37 cellular contexts compared by ENCODE assay signal in the genomic region with DNA sequence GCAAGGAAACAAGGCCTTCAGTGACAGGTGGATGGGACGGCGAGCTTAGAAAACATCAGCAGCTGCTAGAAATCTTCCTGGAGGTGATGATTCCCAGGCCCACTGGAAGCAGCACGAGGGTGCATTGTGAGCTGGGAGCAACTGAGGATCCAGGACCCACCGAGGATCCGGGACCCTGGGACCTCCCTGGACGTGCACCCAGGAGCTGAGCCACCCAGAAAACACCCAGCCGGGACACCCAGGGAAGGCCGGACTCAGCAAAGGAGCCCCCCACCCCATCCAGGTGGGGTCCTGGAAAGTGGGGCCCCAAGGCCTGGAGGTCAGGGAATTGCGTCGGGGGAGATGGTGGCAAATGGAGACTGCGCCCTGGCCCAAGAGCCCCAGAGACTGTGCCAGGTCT. TPM values are rescaled to one million over a fixed set of nuclear protein-coding genes. Genes with fewer than 3 reads are reported as not detected.
"Had no signal": no experiment of that assay in that cellular context is flagged by ENCODE, and none has a peak within 500 bp of the region (broad histone marks: within the 10 kb centered on the region; RNA-seq: fewer than 3 reads in every experiment).

No MANE protein-coding gene starts in this region.

- H3K9me3 Mint-ChIP-seq: activated naive CD4-positive, alpha-beta T cell treated with anti-CD3 and anti-CD28 coated beads, Interleukin-2, amount 50 U/mL, for 24 hours had no signal

- H3K9me3 ChIP-seq: body of pancreas, breast epithelium had no signal

- H3K36me3 Mint-ChIP-seq: activated naive CD4-positive, alpha-beta T cell treated with anti-CD3 and anti-CD28 coated beads, Interleukin-2, amount 10 ng/mL, durations not matched to agents 7 days and 5 days; activated naive CD4-positive, alpha-beta T cell treated with anti-CD3 and anti-CD28 coated beads, Interleukin-2, amount 50 U/mL, for 24 hours; activated naive CD8-positive, alpha-beta T cell; activated naive CD8-positive, alpha-beta T cell treated with anti-CD3 and anti-CD28 coated beads, Interleukin-2, amount 10 ng/mL, durations not matched to agents 7 days and 5 days; WTC11 had no signal

- DNase-seq: activated CD4-positive, alpha-beta memory T cell treated with anti-CD3 and anti-CD28 coated beads, Interleukin-2, amount 10 ng/mL, durations not matched to agents 7 days and 5 days; activated CD4-positive, alpha-beta T cell treated with anti-CD3 and anti-CD28 coated beads for 1 hour; activated CD4-positive, alpha-beta T cell treated with anti-CD3 and anti-CD28 coated beads for 36 hours; activated CD4-positive, alpha-beta T cell treated with anti-CD3 and anti-CD28 coated beads for 48 hours; activated CD4-positive, alpha-beta T cell treated with anti-CD3 and anti-CD28 coated beads, Interleukin-2, amount 10 ng/mL, durations not matched to agents 7 days and 5 days; activated CD4-positive, alpha-beta T cell treated with anti-CD3 and anti-CD28 coated beads, Interleukin-2, amount 50 U/mL, for 48 hours; activated CD4-positive, CD25-positive, alpha-beta regulatory T cell; activated CD8-positive, alpha-beta memory T cell treated with anti-CD3 and anti-CD28 coated beads, Interleukin-2, amount 50 U/mL, for 4 hours; activated effector memory CD4-positive, alpha-beta T cell treated with Interleukin-2 at 50 U/mL for 16 hours; activated gamma-delta T cell; activated naive CD4-positive, alpha-beta T cell treated with anti-CD3 and anti-CD28 coated beads, Interleukin-2, amount 10 ng/mL, durations not matched to agents 7 days and 5 days; activated naive CD4-positive, alpha-beta T cell treated with Interleukin-2 at 50 U/mL for 16 hours; activated naive CD8-positive, alpha-beta T cell treated with anti-CD3 and anti-CD28 coated beads, Interleukin-2, amount 10 ng/mL, durations not matched to agents 7 days and 5 days; activated naive CD8-positive, alpha-beta T cell treated with anti-CD3 and anti-CD28 coated beads, Interleukin-2, amount 50 U/mL, for 24 hours; activated T-cell treated with anti-CD3 and anti-CD28 coated beads, Interleukin-2, amount 50 U/mL, for 24 hours; activated T-cell treated with anti-CD3 and anti-CD28 coated beads, Interleukin-2, amount 50 U/mL, for 48 hours; amygdala; anterior cingulate cortex; body of pancreas; brain microvascular endothelial cell; central memory CD4-positive, alpha-beta T cell; SW 1271; T-helper 1 cell; T-helper 2 cell; T-helper 9 cell; WERI-Rb-1 had no signal

- H3K4me1 Mint-ChIP-seq: activated CD4-positive, alpha-beta memory T cell treated with anti-CD3 and anti-CD28 coated beads, Interleukin-2, amount 10 ng/mL, durations not matched to agents 7 days and 5 days; activated CD4-positive, alpha-beta T cell treated with anti-CD3 and anti-CD28 coated beads for 36 hours; activated CD4-positive, alpha-beta T cell treated with anti-CD3 and anti-CD28 coated beads, Interleukin-2, amount 10 ng/mL, durations not matched to agents 7 days and 5 days; activated naive CD4-positive, alpha-beta T cell treated with anti-CD3 and anti-CD28 coated beads, Interleukin-2, amount 10 ng/mL, durations not matched to agents 7 days and 5 days; activated naive CD4-positive, alpha-beta T cell treated with anti-CD3 and anti-CD28 coated beads, Interleukin-2, amount 50 U/mL, for 24 hours; activated naive CD8-positive, alpha-beta T cell treated with anti-CD3 and anti-CD28 coated beads, Interleukin-2, amount 10 ng/mL, durations not matched to agents 7 days and 5 days; activated naive CD8-positive, alpha-beta T cell treated with anti-CD3 and anti-CD28 coated beads, Interleukin-2, amount 50 U/mL, for 24 hours had no signal

- H3K27me3 ChIP-seq: body of pancreas, brain microvascular endothelial cell had no signal

- H3K4me3 ChIP-seq: body of pancreas, breast epithelium had no signal

- H3K27ac ChIP-seq: body of pancreas, brain microvascular endothelial cell, breast epithelium, WERI-Rb-1 had no signal

- H3K36me3 ChIP-seq: brain microvascular endothelial cell, breast epithelium, WERI-Rb-1 had no signal

- H3K4me1 ChIP-seq: body of pancreas, breast epithelium had no signal

- H3K27ac Mint-ChIP-seq: activated CD4-positive, alpha-beta memory T cell treated with anti-CD3 and anti-CD28 coated beads, Interleukin-2, amount 10 ng/mL, durations not matched to agents 7 days and 5 days; activated CD4-positive, alpha-beta T cell treated with anti-CD3 and anti-CD28 coated beads for 36 hours; activated CD4-positive, alpha-beta T cell treated with anti-CD3 and anti-CD28 coated beads, Interleukin-2, amount 10 ng/mL, durations not matched to agents 7 days and 5 days; activated naive CD4-positive, alpha-beta T cell treated with anti-CD3 and anti-CD28 coated beads, Interleukin-2, amount 10 ng/mL, durations not matched to agents 7 days and 5 days; activated naive CD4-positive, alpha-beta T cell treated with anti-CD3 and anti-CD28 coated beads, Interleukin-2, amount 50 U/mL, for 24 hours; activated naive CD8-positive, alpha-beta T cell; activated naive CD8-positive, alpha-beta T cell treated with anti-CD3 and anti-CD28 coated beads, Interleukin-2, amount 10 ng/mL, durations not matched to agents 7 days and 5 days; activated naive CD8-positive, alpha-beta T cell treated with anti-CD3 and anti-CD28 coated beads, Interleukin-2, amount 50 U/mL, for 24 hours; activated T-cell treated with anti-CD3 and anti-CD28 coated beads, Interleukin-2, amount 50 U/mL, for 24 hours; activated T-helper 2 cell treated with anti-CD3 and anti-CD28 coated beads, Interferon-gamma antibody, Interleukin-2, Interleukin-4, amounts not matched to agents 10 μg/mL and 5 μg/mL and 100 μg/mL, durations not matched to agents 14 hours and 24 hours and 36 hours; T-helper 1 cell treated with Interleukin-12 subunit alpha and Interleukin-12 subunit beta and Interleukin-4 antibody, amounts not matched to agents 30 μg/mL and 1 μg/mL, for 36 hours; T-helper 2 cell treated with Interferon-gamma antibody and Interleukin-4, amounts not matched to agents 5 μg/mL and 100 μg/mL, for 36 hours; WTC11 had no signal

- H3K27me3 Mint-ChIP-seq: activated CD4-positive, alpha-beta memory T cell treated with anti-CD3 and anti-CD28 coated beads, Interleukin-2, amount 10 ng/mL, durations not matched to agents 7 days and 5 days; activated CD4-positive, alpha-beta T cell treated with anti-CD3 and anti-CD28 coated beads, Interleukin-2, amount 10 ng/mL, durations not matched to agents 7 days and 5 days; activated naive CD4-positive, alpha-beta T cell treated with anti-CD3 and anti-CD28 coated beads, Interleukin-2, amount 50 U/mL, for 24 hours had no signal

- ATAC-seq: activated CD4-positive, alpha-beta T cell treated with anti-CD3 and anti-CD28 coated beads for 36 hours; activated CD4-positive, CD25-positive, alpha-beta regulatory T cell treated with anti-CD3 and anti-CD28 coated beads, Interleukin-2, amount 50 U/mL, for 24 hours; activated naive CD8-positive, alpha-beta T cell treated with anti-CD3 and anti-CD28 coated beads, Interleukin-2, amount 50 U/mL, for 24 hours; body of pancreas; WTC11 had no signal

- H3K4me3 Mint-ChIP-seq: activated CD4-positive, alpha-beta memory T cell treated with anti-CD3 and anti-CD28 coated beads, Interleukin-2, amount 10 ng/mL, durations not matched to agents 7 days and 5 days; activated CD4-positive, alpha-beta T cell treated with anti-CD3 and anti-CD28 coated beads for 36 hours; activated CD4-positive, alpha-beta T cell treated with anti-CD3 and anti-CD28 coated beads, Interleukin-2, amount 10 ng/mL, durations not matched to agents 7 days and 5 days; activated naive CD4-positive, alpha-beta T cell treated with anti-CD3 and anti-CD28 coated beads, Interleukin-2, amount 10 ng/mL, durations not matched to agents 7 days and 5 days; activated naive CD4-positive, alpha-beta T cell treated with anti-CD3 and anti-CD28 coated beads, Interleukin-2, amount 50 U/mL, for 24 hours; activated naive CD8-positive, alpha-beta T cell; activated naive CD8-positive, alpha-beta T cell treated with anti-CD3 and anti-CD28 coated beads, Interleukin-2, amount 10 ng/mL, durations not matched to agents 7 days and 5 days; activated naive CD8-positive, alpha-beta T cell treated with anti-CD3 and anti-CD28 coated beads, Interleukin-2, amount 50 U/mL, for 24 hours; activated T-cell treated with anti-CD3 and anti-CD28 coated beads, Interleukin-2, amount 50 U/mL, for 24 hours; T-helper 1 cell treated with Interleukin-12 subunit alpha and Interleukin-12 subunit beta and Interleukin-4 antibody, amounts not matched to agents 30 μg/mL and 1 μg/mL, for 36 hours; T-helper 2 cell treated with Interferon-gamma antibody and Interleukin-4, amounts not matched to agents 5 μg/mL and 100 μg/mL, for 36 hours; WTC11 had no signal

RNA-seq across cellular contexts. Expression of a gene that starts 22.3 kb away (rescaled TPM):
- total RNA-seq: activated CD4-positive, alpha-beta memory T cell treated with anti-CD3 and anti-CD28 coated beads, Interleukin-2, amount 10 ng/mL, durations not matched to agents 7 days and 5 days; activated CD4-positive, alpha-beta T cell treated with anti-CD3 and anti-CD28 coated beads for 36 hours; activated CD4-positive, alpha-beta T cell treated with anti-CD3 and anti-CD28 coated beads, Interleukin-2, amount 10 ng/mL, durations not matched to agents 7 days and 5 days; activated CD8-positive, alpha-beta memory T cell treated with anti-CD3 and anti-CD28 coated beads for 36 hours; activated naive CD8-positive, alpha-beta T cell treated with anti-CD3 and anti-CD28 coated beads, Interleukin-2, amount 10 ng/mL, durations not matched to agents 7 days and 5 days; activated T-helper 2 cell treated with anti-CD3 and anti-CD28 coated beads, Interferon-gamma antibody, Interleukin-2, Interleukin-4, amounts not matched to agents 10 μg/mL and 5 μg/mL and 100 μg/mL, durations not matched to agents 14 hours and 24 hours and 36 hours; astrocyte; body of pancreas; breast epithelium; cardiac septum; WTC11 had no signal
